In genomic region chr9:95004452-95005275, GRCh38 we compare ENCODE assay signal across 8 cellular contexts.
DNase-seq lines count a peak whose midpoint lies in the region; ATAC-seq and TF ChIP-seq lines count a peak whose summit lies in the region.

No MANE protein-coding gene starts in this region.

- H3K4me3 ChIP-seq in HL-60 (replicated peaks; ENCODE audit: insufficient read depth, low read length), result peak overlapping the region; percentile 55

- DNase-seq in AG08395 (ENCODE audit: low spot score) (peak; percentile 46), HL-60 (ENCODE audit: low read depth in 1 of 2, low spot score in 1 of 2) (peak in 1 of 2 experiments; percentile 25), T-cell (peak in 9 of 34 experiments; percentile 5 to 31 (median 17)), cerebellum (ENCODE audit: low spot score) (peak; percentile 81), left kidney (ENCODE audit: low read depth, low spot score) (peak; percentile 83), cortex of kidney (lab: John Stamatoyannopoulos, UW) (no peak)
- DNase-seq in stimulated activated naive B cell treated with anti-CD40 and anti-IgM and Interleukin-4, amounts not matched to agents 10 μg/mL and 1 μg/mL and 100 μg/mL, for 72 hours, result peak; percentile 3

- no peak overlapping the region for H3K27ac Mint-ChIP-seq in T-cell
- no peak overlapping the region for H3K27ac Mint-ChIP-seq in stimulated activated naive B cell treated with anti-CD40 and anti-IgM and Interleukin-4, amounts not matched to agents 10 μg/mL and 1 μg/mL and 100 μg/mL, for 72 hours

- POLR2A ChIA-PET in T-cell (lab: Charles Lee), result no interaction called here

- CTCF ChIA-PET in T-cell (lab: Charles Lee), result no interaction called here

- H3K36me3 Mint-ChIP-seq in T-cell, result peaks cover 3% of the 10 kb centered on the region
- H3K36me3 Mint-ChIP-seq in stimulated activated naive B cell treated with anti-CD40 and anti-IgM and Interleukin-4, amounts not matched to agents 10 μg/mL and 1 μg/mL and 100 μg/mL, for 72 hours, result peaks cover 4 to 8% of the 10 kb centered on the region in 2 donors

- H3K27me3 ChIP-seq in HL-60 (ENCODE audit: insufficient read depth, poor library complexity, severe bottlenecking), result peaks cover 3% of the 10 kb centered on the region

- H3K27ac ChIP-seq in HL-60 (replicated peaks), result peak overlapping the region; percentile 42; the same call in 1 of the 2 replicates

- peaks cover 25 to 28% of the 10 kb centered on the region in 2 donors for H3K27me3 Mint-ChIP-seq in T-cell
- peaks cover 21 to 38% of the 10 kb centered on the region in 2 donors for H3K27me3 Mint-ChIP-seq in stimulated activated naive B cell treated with anti-CD40 and anti-IgM and Interleukin-4, amounts not matched to agents 10 μg/mL and 1 μg/mL and 100 μg/mL, for 72 hours

- no peak for TF ChIP-seq CTCF in HL-60 (IDR thresholded peaks at IDR 0.05; ENCODE audit: insufficient read depth, low read length)

- peak overlapping the region in 2 of 3 donors; percentile 72 to 79 for H3K4me3 Mint-ChIP-seq in T-cell
- peak overlapping the region; percentile 62 to 69 for H3K4me3 Mint-ChIP-seq in stimulated activated naive B cell treated with anti-CD40 and anti-IgM and Interleukin-4, amounts not matched to agents 10 μg/mL and 1 μg/mL and 100 μg/mL, for 72 hours

- H3K4me1 Mint-ChIP-seq in T-cell, result peaks cover 0 to 7% (median 6%) of the 10 kb centered on the region in 3 donors
- H3K4me1 Mint-ChIP-seq in stimulated activated naive B cell treated with anti-CD40 and anti-IgM and Interleukin-4, amounts not matched to agents 10 μg/mL and 1 μg/mL and 100 μg/mL, for 72 hours, result peaks cover 6 to 7% of the 10 kb centered on the region in 2 donors

- ATAC-seq in GM18909 (IDR thresholded peaks at IDR 0.05; ENCODE audit: poor library complexity, unreplicated experiment) (peak; percentile 58), T-cell (replicated peaks in 1 of 4) (peak; percentile 71 to 81 (median 80))
- ATAC-seq in stimulated activated naive B cell treated with anti-CD40 and anti-IgM and Interleukin-4, amounts not matched to agents 10 μg/mL and 1 μg/mL and 100 μg/mL, for 72 hours (replicated peaks), result peak; percentile 76 to 82

- no peaks in the 10 kb centered on the region for H3K9me3 Mint-ChIP-seq in T-cell
- H3K9me3 Mint-ChIP-seq in stimulated activated naive B cell treated with anti-CD40 and anti-IgM and Interleukin-4, amounts not matched to agents 10 μg/mL and 1 μg/mL and 100 μg/mL, for 72 hours, result no peaks in the 10 kb centered on the region
